Comparison of ENCODE assay signal across 8 cellular contexts in the genomic region with DNA sequence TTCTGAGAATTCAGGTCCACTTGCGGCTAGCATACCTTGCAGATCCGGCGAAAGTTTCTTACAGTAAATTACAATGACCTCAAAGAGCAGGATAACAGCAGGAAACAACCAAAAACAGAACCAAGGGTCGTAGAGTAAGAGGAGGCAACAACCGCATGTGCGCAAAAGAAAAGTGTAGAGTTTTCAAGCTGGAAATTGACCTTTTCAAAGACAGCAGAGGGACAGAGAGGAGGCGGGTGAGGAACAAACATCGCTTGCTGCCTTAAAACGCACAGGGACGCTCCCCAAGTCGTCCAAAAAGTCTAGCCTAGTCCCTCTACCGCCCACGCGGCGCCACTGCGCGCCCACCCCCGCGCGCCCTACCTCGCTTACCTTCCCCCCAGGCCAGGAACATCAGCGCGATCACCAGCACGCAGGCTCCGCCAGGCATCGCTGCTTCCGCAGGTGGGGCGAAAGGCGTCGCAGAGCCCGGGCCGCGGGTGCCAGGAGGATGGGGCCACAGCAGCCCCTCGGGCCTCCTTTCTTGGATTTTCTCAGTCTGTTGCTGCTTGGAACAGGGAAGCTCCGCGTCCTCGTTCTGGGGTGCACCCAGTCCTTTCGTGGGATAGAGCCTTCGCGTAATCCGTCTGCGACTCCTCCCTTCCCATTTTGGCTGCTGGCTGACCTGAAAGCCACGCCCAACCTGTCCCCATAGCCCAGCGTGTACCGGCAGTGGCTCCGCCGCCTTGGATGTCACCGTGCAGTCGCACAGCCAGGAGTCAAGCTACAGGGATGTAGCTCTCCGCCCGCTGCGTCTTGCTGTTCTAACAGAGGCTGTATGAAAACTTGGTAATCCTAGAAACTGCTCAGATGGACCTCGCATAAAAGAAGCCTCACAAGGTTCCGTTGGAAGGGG. TPM values are rescaled to one million over a fixed set of nuclear protein-coding genes. Genes with fewer than 3 reads are reported as not detected.
DNase-seq lines count a peak whose midpoint lies in the region; ATAC-seq and TF ChIP-seq lines count a peak whose summit lies in the region.

VWDE (minus strand) TSS at position 579 of the 895 bp plus-strand sequence; CDS start at position 430, 149 bp downstream.

- peaks cover 6% of the 10 kb centered on the region for H3K4me1 ChIP-seq in BE2C

- 0 out of 2 replicates have a peak, but pooled peaks cover under 1% of the 10 kb centered on the region for H3K9me3 ChIP-seq in BE2C

- no peaks in the 10 kb centered on the region for H3K27me3 ChIP-seq in BE2C
- no peaks in the 10 kb centered on the region for H3K27me3 ChIP-seq in brain microvascular endothelial cell (replicated peaks)

- H3K27ac ChIP-seq in brain microvascular endothelial cell: no peak within 1 kb of the TSS

- no peaks in the 10 kb centered on the region; the same call in 1 of the 2 replicates for H3K36me3 ChIP-seq in BE2C
- no peaks in the 10 kb centered on the region for H3K36me3 ChIP-seq in brain microvascular endothelial cell (replicated peaks)

- in situ Hi-C loops in brain microvascular endothelial cell (cut with HindIII; ENCODE audit: low pct_ligation_motif_present, low sequenced_read_pairs): no loop called here

- ATAC-seq in GM21576 (IDR thresholded peaks at IDR 0.05; ENCODE audit: unreplicated experiment) (peak; percentile 70), GM21786 (IDR thresholded peaks at IDR 0.05; ENCODE audit: unreplicated experiment) (no peak)

- DNase-seq in BE2C (peak; percentile 71), NCI-H1417 treated with DMSO at 0.1 percent for 48 hours (lab: John Stamatoyannopoulos, UW) (peak; percentile 88), T-helper 2 cell (peak; percentile 7 to 65 (median 24)), brain microvascular endothelial cell (no peak), kidney tubule cell (ENCODE audit: low spot score) (peak; percentile 57)
- peak; percentile 63 to 64 for DNase-seq in stimulated activated CD4-positive, alpha-beta T cell treated with anti-CD3 and anti-CD28 coated beads, Interleukin-2, amount 100 ng/mL, for 24 hours

- peak; percentile 20 for TF ChIP-seq CTCF in BE2C (IDR thresholded peaks at IDR 0.05; ENCODE audit: low read depth, low read length)
- no peak for TF ChIP-seq CTCF in brain microvascular endothelial cell (IDR thresholded peaks at IDR 0.05; ENCODE audit: low read depth, low read length, missing control alignments)

- peak within 1 kb of the TSS; percentile 90 for H3K4me3 ChIP-seq in BE2C (ENCODE audit: low read depth, low read length)
- H3K4me3 ChIP-seq in brain microvascular endothelial cell (ENCODE audit: low read depth, low read length): peak within 1 kb of the TSS; percentile 69

RNA-seq across cellular contexts. Expression of gene VWDE, which starts in this region (rescaled TPM):
- polyA plus RNA-seq in BE2C (2012; ENCODE audit: insufficient read depth, insufficient read length, low read depth): 1.6 TPM
